ENCODE assay signal across 1 cellular context in the genomic region with DNA sequence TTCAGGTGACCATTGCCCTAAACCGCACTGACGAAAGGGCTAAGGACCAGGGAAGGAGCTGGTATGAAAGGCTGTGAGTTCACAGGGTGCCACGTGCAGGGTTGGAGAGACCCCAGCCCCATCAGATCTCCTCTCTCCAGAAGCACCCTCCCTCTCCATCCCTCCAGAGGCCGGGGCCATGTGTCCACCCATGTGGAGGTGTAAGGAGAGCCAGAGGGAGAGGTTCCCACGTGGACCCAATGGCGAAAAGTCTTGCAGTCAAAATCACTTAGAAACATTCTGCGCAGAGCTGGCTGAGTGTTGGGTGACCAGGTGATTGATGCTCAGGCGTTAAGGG.
TF ChIP-seq lines count a peak whose summit lies in the region.

No MANE protein-coding gene starts in this region.

TF ChIP-seq in WTC11, 78 proteins besides CTCF, POLR2A, EP300 and RAD21 (continued from another document):
- peak; percentile 52; the same call in 1 of the 2 replicates for TF ChIP-seq ZNF232 (CRISPR knock-in tag; IDR thresholded peaks at IDR 0.05)
- TF ChIP-seq MXD4 (CRISPR knock-in tag; IDR thresholded peaks at IDR 0.05; ENCODE audit: borderline replicate concordance): no peak
- TF ChIP-seq FOXP1 (CRISPR knock-in tag; IDR thresholded peaks at IDR 0.05; ENCODE audit: borderline replicate concordance): no peak; the same call in 1 of the 2 replicates
- 0 out of 2 replicates have a peak, but pooled peaks have one; percentile 10 for TF ChIP-seq USF2 (CRISPR knock-in tag; IDR thresholded peaks at IDR 0.05)
- TF ChIP-seq IRF2 (CRISPR knock-in tag; IDR thresholded peaks at IDR 0.05; ENCODE audit: borderline replicate concordance, low read depth): no peak
- no peak for TF ChIP-seq TEAD4 (CRISPR knock-in tag; IDR thresholded peaks at IDR 0.05)
- TF ChIP-seq JUN (CRISPR knock-in tag; IDR thresholded peaks at IDR 0.05): no peak
- no peak for TF ChIP-seq FOXJ3 (CRISPR knock-in tag; IDR thresholded peaks at IDR 0.05; ENCODE audit: borderline replicate concordance)
- TF ChIP-seq, protein P1, sequence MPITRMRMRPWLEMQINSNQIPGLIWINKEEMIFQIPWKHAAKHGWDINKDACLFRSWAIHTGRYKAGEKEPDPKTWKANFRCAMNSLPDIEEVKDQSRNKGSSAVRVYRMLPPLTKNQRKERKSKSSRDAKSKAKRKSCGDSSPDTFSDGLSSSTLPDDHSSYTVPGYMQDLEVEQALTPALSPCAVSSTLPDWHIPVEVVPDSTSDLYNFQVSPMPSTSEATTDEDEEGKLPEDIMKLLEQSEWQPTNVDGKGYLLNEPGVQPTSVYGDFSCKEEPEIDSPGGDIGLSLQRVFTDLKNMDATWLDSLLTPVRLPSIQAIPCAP (CRISPR knock-in tag; IDR thresholded peaks at IDR 0.05): no peak
- no peak for TF ChIP-seq GABPB1 (CRISPR knock-in tag; IDR thresholded peaks at IDR 0.05)
- TF ChIP-seq ETV6 (CRISPR knock-in tag; IDR thresholded peaks at IDR 0.05): 0 out of 2 replicates have a peak, but pooled peaks have one; percentile 11
- TF ChIP-seq E2F5 (CRISPR knock-in tag; IDR thresholded peaks at IDR 0.05): no peak
- TF ChIP-seq TEAD1 (CRISPR knock-in tag; IDR thresholded peaks at IDR 0.05): no peak
TF ChIP-seq in WTC11: peak in this region for 3.
